ENCODE assay signal across 13 cellular contexts in genomic region chr3:72380193-72380592, GRCh38.
A peak's percentile ranks its signal among the peaks of the same experiment; 100 is the strongest.
DNase-seq lines count a peak whose midpoint lies in the region; ATAC-seq and TF ChIP-seq lines count a peak whose summit lies in the region.
"Had no signal": no experiment of that assay in that cellular context is flagged by ENCODE, and none has a peak within 500 bp of the region (broad histone marks: within the 10 kb centered on the region; RNA-seq: fewer than 3 reads in every experiment).

No MANE protein-coding gene starts in this region.

- H3K36me3 Mint-ChIP-seq in brain (peaks cover 21% of the 10 kb centered on the region), endothelial cell (ENCODE audit: low read depth, unreplicated experiment) (peaks cover 12% of the 10 kb centered on the region)
- peaks cover 28% of the 10 kb centered on the region for H3K36me3 Mint-ChIP-seq in activated naive CD8-positive, alpha-beta T cell treated with anti-CD3 and anti-CD28 coated beads for 36 hours

- H3K4me1 Mint-ChIP-seq in brain = peaks cover 92% of the 10 kb centered on the region
- peaks cover 75% of the 10 kb centered on the region for H3K4me1 Mint-ChIP-seq in activated naive CD8-positive, alpha-beta T cell treated with anti-CD3 and anti-CD28 coated beads for 36 hours
- peaks cover 45% of the 10 kb centered on the region for H3K4me1 Mint-ChIP-seq in endothelial cell (ENCODE audit: unreplicated experiment)

- no peak overlapping the region for H3K4me3 ChIP-seq in vagina

- peak overlapping the region; percentile 6 for H3K27ac ChIP-seq in vagina

- H3K4me3 Mint-ChIP-seq in brain = peak overlapping the region in 2 of 5 experiments; percentile 26 to 46
- H3K4me3 Mint-ChIP-seq in activated naive CD8-positive, alpha-beta T cell treated with anti-CD3 and anti-CD28 coated beads for 36 hours = no peak overlapping the region
- no peak overlapping the region for H3K4me3 Mint-ChIP-seq in endothelial cell (ENCODE audit: unreplicated experiment)
- H3K4me3 Mint-ChIP-seq: naive thymus-derived CD4-positive, alpha-beta T cell had no signal

- TF ChIP-seq POLR2A in vagina (IDR thresholded peaks at IDR 0.05) = no peak

- ATAC-seq in left cardiac atrium = peak; percentile 28 to 68
- no peak for ATAC-seq in Right ventricle myocardium superior (ENCODE audit: poor library complexity)
- ATAC-seq in HG02759 (IDR thresholded peaks at IDR 0.05; ENCODE audit: unreplicated experiment) = no peak
- ATAC-seq: HCT116 had no signal

- H3K4me1 ChIP-seq in vagina = peaks cover 42% of the 10 kb centered on the region

- H3K27me3 ChIP-seq in vagina = no peaks in the 10 kb centered on the region

- H3K27ac Mint-ChIP-seq in brain (peak overlapping the region in 4 of 5 experiments; percentile 32 to 81 (median 60)), endothelial cell (ENCODE audit: unreplicated experiment) (no peak overlapping the region)
- H3K27ac Mint-ChIP-seq in activated naive CD8-positive, alpha-beta T cell treated with anti-CD3 and anti-CD28 coated beads for 36 hours = no peak overlapping the region

- no peaks in the 10 kb centered on the region for H3K27me3 Mint-ChIP-seq in brain
- H3K27me3 Mint-ChIP-seq in activated naive CD8-positive, alpha-beta T cell treated with anti-CD3 and anti-CD28 coated beads for 36 hours = no peaks in the 10 kb centered on the region
- peaks cover 3% of the 10 kb centered on the region for H3K27me3 Mint-ChIP-seq in endothelial cell (ENCODE audit: unreplicated experiment)
- H3K27me3 Mint-ChIP-seq: naive thymus-derived CD4-positive, alpha-beta T cell had no signal

- TF ChIP-seq CTCF in brain (conservative IDR thresholded peaks at IDR 0.05) (no peak), vagina (IDR thresholded peaks at IDR 0.05) (no peak), endothelial cell (IDR thresholded peaks at IDR 0.05; ENCODE audit: unreplicated experiment) (no peak)

- peaks cover 0 to 16% of the 10 kb centered on the region in 2 donors for H3K36me3 ChIP-seq in vagina

- H3K9me3 Mint-ChIP-seq in brain = no peaks in the 10 kb centered on the region
- H3K9me3 Mint-ChIP-seq in activated naive CD8-positive, alpha-beta T cell treated with anti-CD3 and anti-CD28 coated beads for 36 hours = no peaks in the 10 kb centered on the region
- H3K9me3 Mint-ChIP-seq in endothelial cell (ENCODE audit: unreplicated experiment) = no peaks in the 10 kb centered on the region
- H3K9me3 Mint-ChIP-seq: naive thymus-derived CD4-positive, alpha-beta T cell had no signal

- no peaks in the 10 kb centered on the region for H3K9me3 ChIP-seq in vagina

- intact Hi-C loops in left cardiac atrium (cut with DNase I) (no loop called here), Right ventricle myocardium superior (cut with DNase I) (no loop called here), vagina (cut with DNase I) (no loop called here)

- DNase-seq in left cardiac atrium (no peak), Right ventricle myocardium superior (no peak), inferior parietal cortex (ENCODE audit: extremely low spot score) (peak; percentile 66), vagina (ENCODE audit: extremely low spot score in 2 of 2) (no peak), endothelial cell (ENCODE audit: low spot score) (no peak)
- no peak for DNase-seq in activated naive CD8-positive, alpha-beta T cell treated with anti-CD3 and anti-CD28 coated beads for 36 hours
- DNase-seq: naive thymus-derived CD4-positive, alpha-beta T cell; NCI-H1092; stimulated activated naive CD4-positive, alpha-beta T cell treated with Interleukin-2 at 50 U/mL for 16 hours; T-helper 1 cell had no signal

Comparison
In these comparisons a context has a peak if more than half of its experiments do, and no peak if none do; other contexts are left out.
1. ATAC-seq: peak in left cardiac atrium (2 of 2); none in Right ventricle myocardium superior (single experiment) and HG02759 (single experiment).
2. H3K27ac Mint-ChIP-seq: peak in brain (4 of 5); none in activated naive CD8-positive, alpha-beta T cell treated with anti-CD3 and anti-CD28 coated beads for 36 hours (single experiment) and endothelial cell (single experiment).